In genomic region chr4:40480291-40480690, GRCh38 we compare ENCODE assay signal across 30 cellular contexts.
"Had no signal": no experiment of that assay in that cellular context is flagged by ENCODE, and none has a peak within 500 bp of the region (broad histone marks: within the 10 kb centered on the region; RNA-seq: fewer than 3 reads in every experiment).

No MANE protein-coding gene starts in this region.

- ATAC-seq: activated CD8-positive, alpha-beta T cell treated with anti-CD3 and anti-CD28 coated beads for 36 hours; activated naive CD4-positive, alpha-beta T cell treated with anti-CD3 and anti-CD28 coated beads, Interleukin-2, amount 50 U/mL, for 72 hours; left cardiac atrium; left ventricle myocardium superior; naive thymus-derived CD4-positive, alpha-beta T cell; psoas muscle; stimulated activated memory B cell treated with anti-CD40 and anti-IgM and Interleukin-4, amounts not matched to agents 10 μg/mL and 1 μg/mL and 100 μg/mL, for 72 hours had no signal

- H3K36me3 Mint-ChIP-seq: activated naive CD4-positive, alpha-beta T cell treated with anti-CD3 and anti-CD28 coated beads, Interleukin-2, amount 50 U/mL, for 72 hours; neural progenitor cell had no signal

- H3K4me1 ChIP-seq: psoas muscle, suprapubic skin, tibial nerve had no signal

- H3K9me3 Mint-ChIP-seq: activated CD8-positive, alpha-beta T cell treated with anti-CD3 and anti-CD28 coated beads for 36 hours; activated naive CD4-positive, alpha-beta T cell treated with anti-CD3 and anti-CD28 coated beads, Interleukin-2, amount 50 U/mL, for 72 hours; central memory CD8-positive, alpha-beta T cell; dendritic cell treated with granulocyte-macrophage colony-stimulating factor and Interleukin-4, amounts not matched to agents 40 ng/mL and 50 ng/mL, for 4 days; neural progenitor cell; stimulated activated memory B cell treated with anti-CD40 and anti-IgM and Interleukin-4, amounts not matched to agents 10 μg/mL and 1 μg/mL and 100 μg/mL, for 72 hours had no signal

- DNase-seq: activated CD4-positive, alpha-beta T cell treated with anti-CD3 and anti-CD28 coated beads for 1 hour; activated CD4-positive, alpha-beta T cell treated with anti-CD3 and anti-CD28 coated beads, Interleukin-2, amount 10 ng/mL, durations not matched to agents 7 days and 5 days; activated CD8-positive, alpha-beta T cell treated with anti-CD3 and anti-CD28 coated beads for 36 hours; activated naive CD4-positive, alpha-beta T cell; activated T-cell treated with anti-CD3 and anti-CD28 coated beads, Interleukin-2, amount 50 U/mL, for 48 hours; anterior cingulate cortex; esophagus squamous epithelium; foreskin melanocyte; islet precursor cell; left cardiac atrium; left ventricle myocardium superior; midbrain; naive thymus-derived CD4-positive, alpha-beta T cell; occipital lobe; psoas muscle; stimulated activated CD4-positive, alpha-beta T cell treated with anti-CD3 and anti-CD28 coated beads, Interleukin-1b, Interleukin-23, amount 100 ng/mL, for 48 hours; stimulated activated CD4-positive, alpha-beta T cell treated with anti-CD3 and anti-CD28 coated beads, Interleukin-4, amount 100 ng/mL, for 4 hours; stimulated activated CD8-positive, alpha-beta memory T cell treated with anti-CD3 and anti-CD28 coated beads, Interleukin-4, amount 100 ng/mL, for 48 hours had no signal

- H3K27ac Mint-ChIP-seq: activated CD4-positive, alpha-beta T cell treated with anti-CD3 and anti-CD28 coated beads, Interleukin-2, amount 10 ng/mL, durations not matched to agents 7 days and 5 days; activated CD8-positive, alpha-beta T cell treated with anti-CD3 and anti-CD28 coated beads for 36 hours; activated naive CD4-positive, alpha-beta T cell treated with anti-CD3 and anti-CD28 coated beads, Interleukin-2, amount 50 U/mL, for 72 hours; dendritic cell treated with granulocyte-macrophage colony-stimulating factor and Interleukin-4, amounts not matched to agents 40 ng/mL and 50 ng/mL, for 4 days; naive thymus-derived CD4-positive, alpha-beta T cell; neural progenitor cell; stimulated activated memory B cell treated with anti-CD40 and anti-IgM and Interleukin-4, amounts not matched to agents 10 μg/mL and 1 μg/mL and 100 μg/mL, for 72 hours had no signal

- H3K27me3 ChIP-seq: esophagus squamous epithelium, neural progenitor cell, suprapubic skin, tibial nerve had no signal

- H3K9ac ChIP-seq: neural progenitor cell, parathyroid adenoma had no signal

- H3K9me3 ChIP-seq: esophagus squamous epithelium, psoas muscle, suprapubic skin, tibial nerve had no signal

- H3K36me3 ChIP-seq: neural progenitor cell, suprapubic skin, tibial nerve had no signal

- H3K4me3 ChIP-seq: esophagus squamous epithelium, neural progenitor cell, psoas muscle, smooth muscle cell, suprapubic skin, tibial nerve had no signal

- FAIRE-seq: bronchial epithelial cell, endometrium had no signal

- H3K27ac ChIP-seq: epithelial cell of prostate, esophagus squamous epithelium, neural progenitor cell, parathyroid adenoma, psoas muscle, suprapubic skin, tibial nerve had no signal

- H3K4me3 Mint-ChIP-seq: activated CD4-positive, alpha-beta T cell treated with anti-CD3 and anti-CD28 coated beads, Interleukin-2, amount 10 ng/mL, durations not matched to agents 7 days and 5 days; activated CD8-positive, alpha-beta T cell treated with anti-CD3 and anti-CD28 coated beads for 36 hours; central memory CD8-positive, alpha-beta T cell; dendritic cell treated with granulocyte-macrophage colony-stimulating factor and Interleukin-4, amounts not matched to agents 40 ng/mL and 50 ng/mL, for 4 days; naive thymus-derived CD4-positive, alpha-beta T cell; neural progenitor cell; stimulated activated memory B cell treated with anti-CD40 and anti-IgM and Interleukin-4, amounts not matched to agents 10 μg/mL and 1 μg/mL and 100 μg/mL, for 72 hours had no signal

- H3K4me1 Mint-ChIP-seq: central memory CD8-positive, alpha-beta T cell; neural progenitor cell had no signal

- H3K27me3 Mint-ChIP-seq: dendritic cell treated with granulocyte-macrophage colony-stimulating factor and Interleukin-4, amounts not matched to agents 40 ng/mL and 50 ng/mL, for 4 days; stimulated activated memory B cell treated with anti-CD40 and anti-IgM and Interleukin-4, amounts not matched to agents 10 μg/mL and 1 μg/mL and 100 μg/mL, for 72 hours had no signal
